In the genomic region with DNA sequence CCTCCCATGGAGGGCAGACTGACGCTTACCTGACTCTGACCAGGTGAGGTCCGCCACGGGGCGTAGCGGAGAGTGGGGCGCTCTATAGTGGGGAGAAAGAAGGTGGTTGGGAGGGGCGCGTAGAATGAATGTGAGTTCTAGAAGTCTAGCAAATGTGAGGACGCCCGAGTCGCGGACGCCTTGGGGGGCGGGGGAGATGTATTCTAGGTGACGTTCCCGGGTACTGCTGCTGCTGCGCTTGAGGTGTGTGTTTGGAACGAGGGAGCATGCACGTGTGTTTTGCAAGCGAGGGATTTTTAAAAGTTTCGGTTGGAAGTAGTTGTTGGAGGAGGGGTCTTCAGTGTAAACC, we compare ENCODE assay signal across 8 cellular contexts. TPM values are rescaled to one million over a fixed set of nuclear protein-coding genes. Genes with fewer than 3 reads are reported as not detected.
DNase-seq lines count a peak whose midpoint lies in the region; ATAC-seq and TF ChIP-seq lines count a peak whose summit lies in the region.

No MANE protein-coding gene starts in this region.

- peak overlapping the region; percentile 96 for H3K4me3 Mint-ChIP-seq in GM23338
- H3K4me3 Mint-ChIP-seq in chondrocyte (ENCODE audit: unreplicated experiment) = peak overlapping the region; percentile 91
- peak overlapping the region; percentile 99 for H3K4me3 Mint-ChIP-seq in stimulated activated effector memory CD8-positive, alpha-beta T cell treated with anti-CD3 and anti-CD28 coated beads, Interleukin-12 subunit alpha, Interleukin-12 subunit beta, amount 100 ng/mL, for 72 hours

- peaks cover 56% of the 10 kb centered on the region for H3K79me2 ChIP-seq in GM23338 (replicated peaks; ENCODE audit: insufficient read depth)

- no peak for DNase-seq in GM12865 (ENCODE audit: low read depth)
- DNase-seq in GM23338 (ENCODE audit: low spot score) = peak; percentile 72
- peak; percentile 24 for DNase-seq in LHCN-M2 (ENCODE audit: low read depth)
- DNase-seq in chondrocyte (ENCODE audit: low spot score) = no peak
- peak; percentile 26 to 27 for DNase-seq in lung microvascular endothelial cell (ENCODE audit: low read depth in 2 of 2)
- no peak for DNase-seq in stimulated activated effector memory CD8-positive, alpha-beta T cell treated with anti-CD3 and anti-CD28 coated beads, Interleukin-12 subunit alpha, Interleukin-12 subunit beta, amount 100 ng/mL, for 72 hours (ENCODE audit: low spot score in 2 of 2)
- DNase-seq in NCI-H774 (lab: John Stamatoyannopoulos, UW) = no peak

- H3K27me3 ChIP-seq in GM23338 (ENCODE audit: insufficient read depth) = no peaks in the 10 kb centered on the region

- ATAC-seq in GM23338 = peak; percentile 30
- peak; percentile 40 to 49 for ATAC-seq in activated CD4-positive, CD25-positive, alpha-beta regulatory T cell treated with anti-CD3 and anti-CD28 coated beads, Interleukin-2, amount 50 U/mL, for 24 hours
- peak; percentile 52 for ATAC-seq in stimulated activated effector memory CD8-positive, alpha-beta T cell treated with anti-CD3 and anti-CD28 coated beads, Interleukin-12 subunit alpha, Interleukin-12 subunit beta, amount 100 ng/mL, for 72 hours

- peaks cover 15% of the 10 kb centered on the region for H3K4me1 Mint-ChIP-seq in GM23338
- H3K4me1 Mint-ChIP-seq in chondrocyte (ENCODE audit: low read depth) = peaks cover 22% of the 10 kb centered on the region
- H3K4me1 Mint-ChIP-seq in stimulated activated effector memory CD8-positive, alpha-beta T cell treated with anti-CD3 and anti-CD28 coated beads, Interleukin-12 subunit alpha, Interleukin-12 subunit beta, amount 100 ng/mL, for 72 hours = peaks cover 13% of the 10 kb centered on the region

- no peak overlapping the region for H2AFZ ChIP-seq in GM23338

- H3K9me2 ChIP-seq in GM23338 (ENCODE audit: insufficient read depth) = no peaks in the 10 kb centered on the region

- H3K36me3 Mint-ChIP-seq in GM23338 (ENCODE audit: low read depth) = peaks cover 50% of the 10 kb centered on the region
- H3K36me3 Mint-ChIP-seq in chondrocyte (ENCODE audit: low read depth) = peaks cover 9% of the 10 kb centered on the region
- peaks cover 58% of the 10 kb centered on the region for H3K36me3 Mint-ChIP-seq in stimulated activated effector memory CD8-positive, alpha-beta T cell treated with anti-CD3 and anti-CD28 coated beads, Interleukin-12 subunit alpha, Interleukin-12 subunit beta, amount 100 ng/mL, for 72 hours

- no peaks in the 10 kb centered on the region for H3F3A ChIP-seq in GM23338 (replicated peaks; ENCODE audit: low read depth)

- H3K4me3 ChIP-seq in GM12865 (ENCODE audit: low read depth, low read length) (peak overlapping the region; percentile 93), GM23338 (peak overlapping the region; percentile 96)

- H4K20me1 ChIP-seq in GM23338 (replicated peaks; ENCODE audit: insufficient read depth) = peaks cover 24% of the 10 kb centered on the region

- H3K27ac ChIP-seq in GM23338 (ENCODE audit: low read depth) = peak overlapping the region; percentile 94

- H3K9me3 Mint-ChIP-seq in GM23338 (peaks cover 13% of the 10 kb centered on the region; the same call in 2 of the 3 replicates), chondrocyte (ENCODE audit: low read depth) (no peaks in the 10 kb centered on the region)
- H3K9me3 Mint-ChIP-seq in stimulated activated effector memory CD8-positive, alpha-beta T cell treated with anti-CD3 and anti-CD28 coated beads, Interleukin-12 subunit alpha, Interleukin-12 subunit beta, amount 100 ng/mL, for 72 hours = no peaks in the 10 kb centered on the region

- H3K36me3 ChIP-seq in GM23338 (ENCODE audit: insufficient read depth) = peaks cover 33% of the 10 kb centered on the region; the same call in 1 of the 2 replicates

- no peak for TF ChIP-seq CTCF in GM12865 (IDR thresholded peaks at IDR 0.05; ENCODE audit: insufficient read depth, low read depth, low read length, missing control alignments)
- TF ChIP-seq CTCF in GM23338 (conservative IDR thresholded peaks at IDR 0.05; ENCODE audit: low read depth in 2 of 2) = no peak
- no peak for TF ChIP-seq CTCF in chondrocyte (IDR thresholded peaks at IDR 0.05)

- no peaks in the 10 kb centered on the region for H3K4me1 ChIP-seq in GM23338 (ENCODE audit: insufficient read depth)

- H3K27ac Mint-ChIP-seq in GM23338 = peak overlapping the region; percentile 95
- peak overlapping the region; percentile 98 for H3K27ac Mint-ChIP-seq in chondrocyte (ENCODE audit: unreplicated experiment)
- peak overlapping the region; percentile 98 for H3K27ac Mint-ChIP-seq in stimulated activated effector memory CD8-positive, alpha-beta T cell treated with anti-CD3 and anti-CD28 coated beads, Interleukin-12 subunit alpha, Interleukin-12 subunit beta, amount 100 ng/mL, for 72 hours

- peak overlapping the region; percentile 77 for H3K4me2 ChIP-seq in GM23338

- H3K27me3 Mint-ChIP-seq in GM23338 (ENCODE audit: insufficient read depth, low read depth, poor library complexity) (peaks cover 10% of the 10 kb centered on the region), chondrocyte (ENCODE audit: low read depth) (no peaks in the 10 kb centered on the region)

TF ChIP-seq in GM23338, 12 proteins besides CTCF, POLR2A, EP300 and RAD21 (continues in another document):
- TF ChIP-seq NANOG (IDR thresholded peaks at IDR 0.05; ENCODE audit: borderline replicate concordance) (no peak), POLR2AphosphoS5 (IDR thresholded peaks at IDR 0.05; ENCODE audit: low read depth) (no peak), EZH2phosphoT487 (IDR thresholded peaks at IDR 0.05; ENCODE audit: unreplicated experiment) (no peak)
- TF ChIP-seq, protein P1, sequence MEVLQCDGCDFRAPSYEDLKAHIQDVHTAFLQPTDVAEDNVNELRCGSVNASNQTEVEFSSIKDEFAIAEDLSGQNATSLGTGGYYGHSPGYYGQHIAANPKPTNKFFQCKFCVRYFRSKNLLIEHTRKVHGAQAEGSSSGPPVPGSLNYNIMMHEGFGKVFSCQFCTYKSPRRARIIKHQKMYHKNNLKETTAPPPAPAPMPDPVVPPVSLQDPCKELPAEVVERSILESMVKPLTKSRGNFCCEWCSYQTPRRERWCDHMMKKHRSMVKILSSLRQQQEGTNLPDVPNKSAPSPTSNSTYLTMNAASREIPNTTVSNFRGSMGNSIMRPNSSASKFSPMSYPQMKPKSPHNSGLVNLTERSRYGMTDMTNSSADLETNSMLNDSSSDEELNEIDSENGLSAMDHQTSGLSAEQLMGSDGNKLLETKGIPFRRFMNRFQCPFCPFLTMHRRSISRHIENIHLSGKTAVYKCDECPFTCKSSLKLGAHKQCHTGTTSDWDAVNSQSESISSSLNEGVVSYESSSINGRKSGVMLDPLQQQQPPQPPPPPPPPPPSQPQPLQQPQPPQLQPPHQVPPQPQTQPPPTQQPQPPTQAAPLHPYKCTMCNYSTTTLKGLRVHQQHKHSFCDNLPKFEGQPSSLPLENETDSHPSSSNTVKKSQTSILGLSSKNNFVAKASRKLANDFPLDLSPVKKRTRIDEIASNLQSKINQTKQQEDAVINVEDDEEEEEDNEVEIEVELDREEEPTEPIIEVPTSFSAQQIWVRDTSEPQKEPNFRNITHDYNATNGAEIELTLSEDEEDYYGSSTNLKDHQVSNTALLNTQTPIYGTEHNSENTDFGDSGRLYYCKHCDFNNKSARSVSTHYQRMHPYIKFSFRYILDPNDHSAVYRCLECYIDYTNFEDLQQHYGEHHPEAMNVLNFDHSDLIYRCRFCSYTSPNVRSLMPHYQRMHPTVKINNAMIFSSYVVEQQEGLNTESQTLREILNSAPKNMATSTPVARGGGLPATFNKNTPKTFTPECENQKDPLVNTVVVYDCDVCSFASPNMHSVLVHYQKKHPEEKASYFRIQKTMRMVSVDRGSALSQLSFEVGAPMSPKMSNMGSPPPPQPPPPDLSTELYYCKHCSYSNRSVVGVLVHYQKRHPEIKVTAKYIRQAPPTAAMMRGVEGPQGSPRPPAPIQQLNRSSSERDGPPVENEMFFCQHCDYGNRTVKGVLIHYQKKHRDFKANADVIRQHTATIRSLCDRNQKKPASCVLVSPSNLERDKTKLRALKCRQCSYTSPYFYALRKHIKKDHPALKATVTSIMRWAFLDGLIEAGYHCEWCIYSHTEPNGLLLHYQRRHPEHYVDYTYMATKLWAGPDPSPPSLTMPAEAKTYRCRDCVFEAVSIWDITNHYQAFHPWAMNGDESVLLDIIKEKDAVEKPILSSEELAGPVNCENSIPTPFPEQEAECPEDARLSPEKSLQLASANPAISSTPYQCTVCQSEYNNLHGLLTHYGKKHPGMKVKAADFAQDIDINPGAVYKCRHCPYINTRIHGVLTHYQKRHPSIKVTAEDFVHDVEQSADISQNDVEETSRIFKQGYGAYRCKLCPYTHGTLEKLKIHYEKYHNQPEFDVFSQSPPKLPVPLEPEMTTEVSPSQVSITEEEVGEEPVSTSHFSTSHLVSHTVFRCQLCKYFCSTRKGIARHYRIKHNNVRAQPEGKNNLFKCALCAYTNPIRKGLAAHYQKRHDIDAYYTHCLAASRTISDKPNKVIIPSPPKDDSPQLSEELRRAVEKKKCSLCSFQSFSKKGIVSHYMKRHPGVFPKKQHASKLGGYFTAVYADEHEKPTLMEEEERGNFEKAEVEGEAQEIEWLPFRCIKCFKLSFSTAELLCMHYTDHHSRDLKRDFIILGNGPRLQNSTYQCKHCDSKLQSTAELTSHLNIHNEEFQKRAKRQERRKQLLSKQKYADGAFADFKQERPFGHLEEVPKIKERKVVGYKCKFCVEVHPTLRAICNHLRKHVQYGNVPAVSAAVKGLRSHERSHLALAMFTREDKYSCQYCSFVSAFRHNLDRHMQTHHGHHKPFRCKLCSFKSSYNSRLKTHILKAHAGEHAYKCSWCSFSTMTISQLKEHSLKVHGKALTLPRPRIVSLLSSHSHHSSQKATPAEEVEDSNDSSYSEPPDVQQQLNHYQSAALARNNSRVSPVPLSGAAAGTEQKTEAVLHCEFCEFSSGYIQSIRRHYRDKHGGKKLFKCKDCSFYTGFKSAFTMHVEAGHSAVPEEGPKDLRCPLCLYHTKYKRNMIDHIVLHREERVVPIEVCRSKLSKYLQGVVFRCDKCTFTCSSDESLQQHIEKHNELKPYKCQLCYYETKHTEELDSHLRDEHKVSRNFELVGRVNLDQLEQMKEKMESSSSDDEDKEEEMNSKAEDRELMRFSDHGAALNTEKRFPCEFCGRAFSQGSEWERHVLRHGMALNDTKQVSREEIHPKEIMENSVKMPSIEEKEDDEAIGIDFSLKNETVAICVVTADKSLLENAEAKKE (CRISPR knock-in tag; IDR thresholded peaks at IDR 0.05) = no peak

RNA-seq across cellular contexts. Expression of a gene that starts 0.8 kb away (rescaled TPM):
- total RNA-seq in GM23338 (2014; rRNA removed; shearing (Covaris generic)) = 113 and 134 TPM in 2 replicates
- 50.6 and 68.5 TPM in 2 replicates for polyA plus RNA-seq in GM23338 (2016; fragmentation: Nextera tagmentation; extraction: Ambion mirVana)
- total RNA-seq in LHCN-M2 (2014; rRNA removed) = 37.4 and 45.1 TPM in 2 replicates
- polyA plus RNA-seq in LHCN-M2 (2012) = 3.6 TPM
- 33.5 to 37.8 TPM (median 33.7 TPM) in 3 replicates for total RNA-seq in chondrocyte
- total RNA-seq in lung microvascular endothelial cell = 17.9 and 24.8 TPM in 2 replicates

RNA-seq across cellular contexts. Expression of a gene that starts 53.1 kb away (rescaled TPM):
- 2.9 and 3.2 TPM in 2 replicates for total RNA-seq in GM23338 (2014; rRNA removed; shearing (Covaris generic))
- 6.1 and 6.7 TPM in 2 replicates for polyA plus RNA-seq in GM23338 (2016; fragmentation: Nextera tagmentation; extraction: Ambion mirVana)
- total RNA-seq in LHCN-M2 (2014; rRNA removed) (20.3 and 21.3 TPM in 2 replicates), chondrocyte (4.1 to 7.4 TPM (median 4.2 TPM) in 3 replicates), lung microvascular endothelial cell (under 0.01 and 0.22 TPM in 2 replicates)
- polyA plus RNA-seq in LHCN-M2 (2012) = 0.86 TPM

Comparison
In these comparisons a context has a peak if more than half of its experiments do, and no peak if none do; other contexts are left out.
1. DNase-seq: peak in GM23338 (single experiment), LHCN-M2 (single experiment) and lung microvascular endothelial cell (2 of 2); none in GM12865 (single experiment), chondrocyte (single experiment), stimulated activated effector memory CD8-positive, alpha-beta T cell treated with anti-CD3 and anti-CD28 coated beads, Interleukin-12 subunit alpha, Interleukin-12 subunit beta, amount 100 ng/mL, for 72 hours (0 of 2) and NCI-H774 (single experiment).
2. Peak in every context shown above with its lines, with median percentiles within 50 percentile points of each other: ATAC-seq, H3K27ac Mint-ChIP-seq and H3K4me3 Mint-ChIP-seq.